Comparison of ENCODE assay signal across 1 cellular context in genomic region chr1:6028042-6028895, GRCh38.
TF ChIP-seq lines count a peak whose summit lies in the region.

No MANE protein-coding gene starts in this region.

TF ChIP-seq in IMR-90, 13 proteins besides CTCF, POLR2A, EP300 and RAD21 (continued from another document):
- TF ChIP-seq MAZ (IDR thresholded peaks at IDR 0.05; ENCODE audit: borderline replicate concordance, low read depth, low read length), result no peak
- no peak for TF ChIP-seq FOS (IDR thresholded peaks at IDR 0.05; ENCODE audit: low read depth, low read length)
- TF ChIP-seq NFE2L2 (IDR thresholded peaks at IDR 0.05; ENCODE audit: low read depth, low read length), result no peak
- TF ChIP-seq SMC3 (IDR thresholded peaks at IDR 0.05; ENCODE audit: low read depth, low read length), result no peak
